ENCODE assay signal across 8 cellular contexts in the genomic region with DNA sequence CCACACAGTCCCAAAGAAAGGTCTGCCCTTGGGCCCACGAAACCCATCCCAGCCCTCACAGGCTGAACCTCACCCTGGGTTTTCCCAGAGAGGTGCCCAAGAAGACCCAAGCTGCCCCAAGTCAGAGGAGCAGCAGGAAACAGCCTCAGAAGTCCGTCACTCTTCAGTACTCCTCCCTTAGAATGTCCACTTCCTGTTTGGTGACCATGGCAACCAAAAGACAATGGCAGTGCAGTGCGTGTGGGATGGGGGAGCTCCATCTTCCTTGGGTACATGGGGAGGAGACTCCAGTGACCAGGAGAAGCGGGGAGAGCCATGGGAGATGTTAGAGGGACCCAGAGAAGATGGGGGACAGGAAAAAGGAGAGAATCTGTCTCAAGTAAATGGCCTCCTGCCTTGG. TPM values are rescaled to one million over a fixed set of nuclear protein-coding genes. Genes with fewer than 3 reads are reported as not detected.
DNase-seq lines count a peak whose midpoint lies in the region; ATAC-seq and TF ChIP-seq lines count a peak whose summit lies in the region.

No MANE protein-coding gene starts in this region.

- no peaks in the 10 kb centered on the region for H3K9me3 Mint-ChIP-seq in activated CD4-positive, alpha-beta memory T cell treated with anti-CD3 and anti-CD28 coated beads, Interleukin-2, amount 10 ng/mL, durations not matched to agents 7 days and 5 days
- H3K9me3 Mint-ChIP-seq in immature natural killer cell = no peaks in the 10 kb centered on the region

- TF ChIP-seq CTCF in GM12865 (IDR thresholded peaks at IDR 0.05; ENCODE audit: insufficient read depth, low read depth, low read length, missing control alignments) = no peak

- H3K27me3 Mint-ChIP-seq in activated CD4-positive, alpha-beta memory T cell treated with anti-CD3 and anti-CD28 coated beads, Interleukin-2, amount 10 ng/mL, durations not matched to agents 7 days and 5 days = no peaks in the 10 kb centered on the region
- peaks cover 2 to 7% (median 4%) of the 10 kb centered on the region in 3 donors for H3K27me3 Mint-ChIP-seq in immature natural killer cell (ENCODE audit: low read depth in 3 of 3)

- H3K27ac Mint-ChIP-seq in activated CD4-positive, alpha-beta memory T cell treated with anti-CD3 and anti-CD28 coated beads, Interleukin-2, amount 10 ng/mL, durations not matched to agents 7 days and 5 days = peak overlapping the region; percentile 64
- peak overlapping the region; percentile 98 to 99 (median 99) for H3K27ac Mint-ChIP-seq in immature natural killer cell

- no peak for ATAC-seq in HG03460 (IDR thresholded peaks at IDR 0.05; ENCODE audit: unreplicated experiment)
- no peak for ATAC-seq in HG03139 (IDR thresholded peaks at IDR 0.05; ENCODE audit: unreplicated experiment)
- ATAC-seq in HG03378 (IDR thresholded peaks at IDR 0.05; ENCODE audit: unreplicated experiment) = no peak

- no peak overlapping the region for H3K4me3 Mint-ChIP-seq in activated CD4-positive, alpha-beta memory T cell treated with anti-CD3 and anti-CD28 coated beads, Interleukin-2, amount 10 ng/mL, durations not matched to agents 7 days and 5 days
- H3K4me3 Mint-ChIP-seq in immature natural killer cell = peak overlapping the region in 4 of 5 donors; percentile 28 to 79 (median 58)

- H3K4me1 Mint-ChIP-seq in activated CD4-positive, alpha-beta memory T cell treated with anti-CD3 and anti-CD28 coated beads, Interleukin-2, amount 10 ng/mL, durations not matched to agents 7 days and 5 days = peaks cover 81% of the 10 kb centered on the region
- peaks cover 87 to 93% of the 10 kb centered on the region in 2 donors for H3K4me1 Mint-ChIP-seq in immature natural killer cell

- H3K4me3 ChIP-seq in GM12865 (ENCODE audit: low read depth, low read length) = no peak overlapping the region

- POLR2A ChIA-PET in activated CD4-positive, alpha-beta memory T cell treated with anti-CD3 and anti-CD28 coated beads, Interleukin-2, amount 10 ng/mL, durations not matched to agents 7 days and 5 days (lab: Charles Lee) = interaction anchor here (10.8 kb wide), 1 partner anchor 9 kb away, joined by 213 read pairs; a partner anchor contains a TSS

- peak; percentile 29 for DNase-seq in ACHN
- peak; percentile 70 for DNase-seq in GM12865 (ENCODE audit: low read depth)
- DNase-seq in activated CD4-positive, alpha-beta memory T cell treated with anti-CD3 and anti-CD28 coated beads, Interleukin-2, amount 10 ng/mL, durations not matched to agents 7 days and 5 days = no peak
- DNase-seq in immature natural killer cell = peak; percentile 55 to 58 (median 55)
- no peak for DNase-seq in GDM1 (lab: John Stamatoyannopoulos, UW)

- CTCF ChIA-PET in activated CD4-positive, alpha-beta memory T cell treated with anti-CD3 and anti-CD28 coated beads, Interleukin-2, amount 10 ng/mL, durations not matched to agents 7 days and 5 days (lab: Charles Lee) = interaction anchor here (1.4 to 8.6 kb wide), 2 partner anchors 10 to 24 kb away, joined by 3 to 215 read pairs; a partner anchor contains a TSS

- in situ Hi-C loops in ACHN (cut with HindIII; ENCODE audit: low pct_ligation_motif_present, low pct_unique_long_range_greater_than_20kb, low sequenced_read_pairs) = no loop called here

- peaks cover 85% of the 10 kb centered on the region for H3K36me3 Mint-ChIP-seq in activated CD4-positive, alpha-beta memory T cell treated with anti-CD3 and anti-CD28 coated beads, Interleukin-2, amount 10 ng/mL, durations not matched to agents 7 days and 5 days (ENCODE audit: low read depth)
- peaks cover 25 to 58% (median 30%) of the 10 kb centered on the region in 3 donors for H3K36me3 Mint-ChIP-seq in immature natural killer cell

RNA-seq across cellular contexts. Expression of a gene that starts 11.3 kb away (rescaled TPM):
- 100 to 1,000 TPM; 289 to 301 TPM for total RNA-seq in activated CD4-positive, alpha-beta memory T cell treated with anti-CD3 and anti-CD28 coated beads, Interleukin-2, amount 10 ng/mL, durations not matched to agents 7 days and 5 days
- polyA plus RNA-seq in immature natural killer cell = 100 to 1,000 TPM; 429 to 815 (median 508) TPM

RNA-seq across cellular contexts. Expression of a gene that starts 24.5 kb away (rescaled TPM):
- 1 to 10 TPM in 1 of 2 experiments, under 1 TPM in 1; 0.80 to 1.0 TPM for total RNA-seq in activated CD4-positive, alpha-beta memory T cell treated with anti-CD3 and anti-CD28 coated beads, Interleukin-2, amount 10 ng/mL, durations not matched to agents 7 days and 5 days
- polyA plus RNA-seq in immature natural killer cell = under 1 TPM in 1 of 3 donors, not detected in 2; 0.47 TPM

Comparison
In these comparisons a context has a peak if more than half of its experiments do, and no peak if none do; other contexts are left out.
1. DNase-seq: peak in ACHN (single experiment), GM12865 (single experiment) and immature natural killer cell (3 of 3); none in activated CD4-positive, alpha-beta memory T cell treated with anti-CD3 and anti-CD28 coated beads, Interleukin-2, amount 10 ng/mL, durations not matched to agents 7 days and 5 days (single experiment) and GDM1 (single experiment).